In genomic region chr10:79779310-79779938, GRCh38 we compare ENCODE assay signal across 1 cellular context.
TF ChIP-seq lines count a peak whose summit lies in the region.
"Not testable (repeated sequence)": the region's sequence is repeated elsewhere in the genome, so short reads cannot be mapped to it uniquely, and the experiment has no call there.

No MANE protein-coding gene starts in this region.

TF ChIP-seq in K562, 482 proteins besides CTCF, POLR2A, EP300 and RAD21 (continued from another document):
- TF ChIP-seq TFAP4 (CRISPR knock-in tag; IDR thresholded peaks at IDR 0.05; ENCODE audit: borderline replicate concordance) (peak; percentile 40; the same call in 1 of the 2 replicates), CREM (IDR thresholded peaks at IDR 0.05; ENCODE audit: low read depth) (0 out of 2 replicates have a peak, but pooled peaks have one; percentile 8), CC2D1A (IDR thresholded peaks at IDR 0.05) (0 out of 2 replicates have a peak, but pooled peaks have one; percentile 19), MYC (IDR thresholded peaks at IDR 0.05; ENCODE audit: low read depth, low read length) (peak; percentile 43), CTCFL (IDR thresholded peaks at IDR 0.05; ENCODE audit: borderline replicate concordance, insufficient read depth, low read depth, low read length, poor library complexity, severe bottlenecking) (peak; percentile 64), GATAD2B (IDR thresholded peaks at IDR 0.05; ENCODE audit: borderline replicate concordance) (0 out of 2 replicates have a peak, but pooled peaks have one; percentile 17), DEAF1 (CRISPR knock-in tag; IDR thresholded peaks at IDR 0.05) (0 out of 2 replicates have a peak, but pooled peaks have one; percentile 14), HMBOX1 (IDR thresholded peaks at IDR 0.05) (peak; percentile 67; the same call in 1 of the 2 replicates)
- not testable (repeated sequence) for TF ChIP-seq MYC (CRISPR knock-in tag; IDR thresholded peaks at IDR 0.05; ENCODE audit: borderline replicate concordance, low read depth)
